8 cellular contexts compared by ENCODE assay signal in genomic region chr17:74431568-74432483, GRCh38. TPM values are rescaled to one million over a fixed set of nuclear protein-coding genes. Genes with fewer than 3 reads are reported as not detected.
DNase-seq lines count a peak whose midpoint lies in the region; ATAC-seq and TF ChIP-seq lines count a peak whose summit lies in the region.

Gene GPRC5C, plus strand, starts transcription at chr17:74432088. Its CDS starts 7,689 bp downstream, at chr17:74439777.

- peak within 1 kb of the TSS; percentile 93 for H3K4ac ChIP-seq in neuronal stem cell (ENCODE audit: low read length)

- H3K27ac ChIP-seq in neuronal stem cell (replicated peaks; ENCODE audit: low read length): peak within 1 kb of the TSS; percentile 77
- peak within 1 kb of the TSS; percentile 95 for H3K27ac ChIP-seq in upper lobe of right lung

- peak within 1 kb of the TSS; percentile 99 for H2AK5ac ChIP-seq in neuronal stem cell (ENCODE audit: low read depth, low read length)

- H3K4me3 ChIP-seq in neuronal stem cell (ENCODE audit: low read length in 2 of 2) (peak within 1 kb of the TSS; percentile 37 to 83), upper lobe of right lung (peak within 1 kb of the TSS; percentile 65)

- H3K36me3 ChIP-seq in neuronal stem cell (replicated peaks in 1 of 2; ENCODE audit: control insufficient read depth in 2 of 2, insufficient read depth in 2 of 2, low read length in 2 of 2): peaks cover 0 to 2% of the 10 kb centered on the region in 2 donors
- H3K36me3 ChIP-seq in upper lobe of right lung: no peaks in the 10 kb centered on the region

- peak; percentile 22 for ATAC-seq in activated CD4-positive, CD25-positive, alpha-beta regulatory T cell treated with anti-CD3 and anti-CD28 coated beads, Interleukin-2, amount 50 U/mL, for 24 hours
- peak; percentile 70 for ATAC-seq in upper lobe of right lung

- DNase-seq in activated CD4-positive, CD25-positive, alpha-beta regulatory T cell (lab: John Stamatoyannopoulos, UW): no peak
- DNase-seq in NCI-H345 treated with DMSO at 0.1 percent for 48 hours (lab: John Stamatoyannopoulos, UW; ENCODE audit: unreplicated experiment) (peak; percentile 72), germinal center (ENCODE audit: low spot score) (peak; percentile 26), neuronal stem cell (ENCODE audit: low spot score) (peak; percentile 62), upper lobe of right lung (peak; percentile 93), dedifferentiated amniotic fluid mesenchymal stem cell (ENCODE audit: extremely low spot score) (no peak)
- peak; percentile 21 for DNase-seq in activated effector memory CD4-positive, alpha-beta T cell treated with Interleukin-2 at 50 U/mL for 16 hours

- H2AFZ ChIP-seq in neuronal stem cell (ENCODE audit: low read length): peak within 1 kb of the TSS; percentile 87

- peak within 1 kb of the TSS; percentile 98 for H3K23ac ChIP-seq in neuronal stem cell (ENCODE audit: low read depth, low read length, poor library complexity)

- intact Hi-C loops in upper lobe of right lung (cut with DNase I): no loop called here

- H3K4me2 ChIP-seq in neuronal stem cell (ENCODE audit: insufficient read depth, low read length, poor library complexity, severe bottlenecking): peak within 1 kb of the TSS; percentile 99

- peak within 1 kb of the TSS; percentile 99 for H3K9ac ChIP-seq in neuronal stem cell (ENCODE audit: low read depth, low read length, poor library complexity)

- H2BK12ac ChIP-seq in neuronal stem cell (ENCODE audit: low read length): peak within 1 kb of the TSS; percentile 99

- H3K9me3 ChIP-seq in neuronal stem cell (replicated peaks in 1 of 2; ENCODE audit: control insufficient read depth in 2 of 2, insufficient read depth in 1 of 2, low read depth in 1 of 2, low read length in 2 of 2) (no peaks in the 10 kb centered on the region), upper lobe of right lung (no peaks in the 10 kb centered on the region)

- H3K27me3 ChIP-seq in neuronal stem cell (ENCODE audit: control insufficient read depth in 3 of 3, insufficient read depth in 3 of 3, low read depth in 1 of 3, low read length in 3 of 3) (peaks cover 0 to 77% (median 2%) of the 10 kb centered on the region in 3 experiments), upper lobe of right lung (peaks cover 23% of the 10 kb centered on the region)

- H3K18ac ChIP-seq in neuronal stem cell (ENCODE audit: low read length): peak within 1 kb of the TSS; percentile 100

- H2BK15ac ChIP-seq in neuronal stem cell (ENCODE audit: low read length): peak within 1 kb of the TSS; percentile 97

- peak within 1 kb of the TSS; percentile 92 for H2BK120ac ChIP-seq in neuronal stem cell (ENCODE audit: low read depth, low read length)

- peaks cover 9% of the 10 kb centered on the region for H3K79me1 ChIP-seq in neuronal stem cell (ENCODE audit: low read depth, low read length)

- H4K91ac ChIP-seq in neuronal stem cell (ENCODE audit: low read depth, low read length, poor library complexity): peak within 1 kb of the TSS; percentile 93

- peak within 1 kb of the TSS; percentile 87 for H4K8ac ChIP-seq in neuronal stem cell (ENCODE audit: low read depth, low read length)

- WGBS in neuronal stem cell (ENCODE audit: extremely low coverage in 2 of 2, insufficient read length in 2 of 2, insufficient replicate concordance in 1 of 2), 2 donors: no CpG with 5 or more reads among the region's 89 CpGs

- H3K14ac ChIP-seq in neuronal stem cell (ENCODE audit: low read length): peak within 1 kb of the TSS; percentile 100

- peak within 1 kb of the TSS; percentile 93 for H2BK5ac ChIP-seq in neuronal stem cell (ENCODE audit: low read length)

- TF ChIP-seq CTCF in upper lobe of right lung (IDR thresholded peaks at IDR 0.05): no peak

- H3K4me1 ChIP-seq in neuronal stem cell (ENCODE audit: control insufficient read depth in 2 of 2, insufficient read depth in 1 of 2, low read depth in 1 of 2, low read length in 2 of 2): peaks cover 19 to 32% of the 10 kb centered on the region in 2 donors
- H3K4me1 ChIP-seq in upper lobe of right lung: peaks cover 17% of the 10 kb centered on the region

RNA-seq across cellular contexts. Expression of gene GPRC5C, which starts in this region (rescaled TPM):
- 39.2 TPM for polyA plus RNA-seq in neuronal stem cell (2013, experiment 1 of 2)
- 37.9 TPM for polyA plus RNA-seq in neuronal stem cell (2013, experiment 2 of 2)
- total RNA-seq in upper lobe of right lung: 48.6 TPM

Comparison
In these comparisons a context has a peak if more than half of its experiments do, and no peak if none do; other contexts are left out.
1. DNase-seq: peak in NCI-H345 treated with DMSO at 0.1 percent for 48 hours (single experiment), activated effector memory CD4-positive, alpha-beta T cell treated with Interleukin-2 at 50 U/mL for 16 hours (single experiment), germinal center (single experiment), neuronal stem cell (single experiment) and upper lobe of right lung (single experiment); none in activated CD4-positive, CD25-positive, alpha-beta regulatory T cell (0 of 4) and dedifferentiated amniotic fluid mesenchymal stem cell (single experiment).